Comparison of ENCODE assay signal across 11 cellular contexts in genomic region chr10:91201213-91201996, GRCh38. TPM values are rescaled to one million over a fixed set of nuclear protein-coding genes. Genes with fewer than 3 reads are reported as not detected.
DNase-seq lines count a peak whose midpoint lies in the region; ATAC-seq and TF ChIP-seq lines count a peak whose summit lies in the region.
"Had no signal": no experiment of that assay in that cellular context is flagged by ENCODE, and none has a peak within 500 bp of the region (broad histone marks: within the 10 kb centered on the region; RNA-seq: fewer than 3 reads in every experiment).

No MANE protein-coding gene starts in this region.

- H3K27me3 Mint-ChIP-seq in chondrocyte (ENCODE audit: low read depth), result no peaks in the 10 kb centered on the region

- H3K36me3 ChIP-seq in Peyer's patch, result no peaks in the 10 kb centered on the region
- no peaks in the 10 kb centered on the region for H3K36me3 ChIP-seq in lower lobe of right lung
- H3K36me3 ChIP-seq: MG63, thyroid gland had no signal

- no peak for TF ChIP-seq POLR2A in Peyer's patch (IDR thresholded peaks at IDR 0.05)

- H3K4me3 ChIP-seq in Peyer's patch (no peak overlapping the region), lower lobe of right lung (no peak overlapping the region)
- H3K4me3 ChIP-seq: MG63, thyroid gland had no signal

- no peak overlapping the region for H3K4me3 Mint-ChIP-seq in chondrocyte (ENCODE audit: unreplicated experiment)
- H3K4me3 Mint-ChIP-seq: neural crest cell had no signal

- intact Hi-C loops in lower lobe of right lung (cut with DNase I), result no loop called here

- H3K27ac ChIP-seq in Peyer's patch (peak overlapping the region in 3 of 4 donors; percentile 32 to 77 (median 54)), lower lobe of right lung (peak overlapping the region; percentile 26)
- H3K27ac ChIP-seq: thyroid gland had no signal

- no peaks in the 10 kb centered on the region for H3K9me3 ChIP-seq in Peyer's patch
- H3K9me3 ChIP-seq in lower lobe of right lung, result no peaks in the 10 kb centered on the region
- H3K9me3 ChIP-seq: MG63, thyroid gland had no signal

- ATAC-seq in GM18498 (IDR thresholded peaks at IDR 0.05; ENCODE audit: unreplicated experiment) (peak; percentile 49), GM21737 (IDR thresholded peaks at IDR 0.05; ENCODE audit: unreplicated experiment) (peak; percentile 51), lower lobe of right lung (no peak)

- DNase-seq in Peyer's patch (peak in 2 of 3 donors; percentile 69 to 72), lower lobe of right lung (no peak), NCI-H1436 (lab: John Stamatoyannopoulos, UW) (no peak), NCI-H1048 (lab: John Stamatoyannopoulos, UW) (no peak), NCI-H1694 (lab: John Stamatoyannopoulos, UW) (no peak), chondrocyte (ENCODE audit: low spot score) (no peak)
- DNase-seq: MG63, thyroid gland had no signal

- no peaks in the 10 kb centered on the region for H3K9me3 Mint-ChIP-seq in chondrocyte (ENCODE audit: low read depth)
- H3K9me3 Mint-ChIP-seq: neural crest cell had no signal

- no peaks in the 10 kb centered on the region for H3K36me3 Mint-ChIP-seq in chondrocyte (ENCODE audit: low read depth)

- H3K4me1 ChIP-seq in Peyer's patch (peaks cover 0 to 34% (median 17%) of the 10 kb centered on the region in 4 donors), lower lobe of right lung (peaks cover 38% of the 10 kb centered on the region)

- TF ChIP-seq CTCF in Peyer's patch (IDR thresholded peaks at IDR 0.05), result no peak
- no peak for TF ChIP-seq CTCF in lower lobe of right lung (IDR thresholded peaks at IDR 0.05)
- TF ChIP-seq CTCF in chondrocyte (IDR thresholded peaks at IDR 0.05), result no peak

- H3K27me3 ChIP-seq in Peyer's patch, result no peaks in the 10 kb centered on the region
- H3K27me3 ChIP-seq in lower lobe of right lung (ENCODE audit: low read depth), result no peaks in the 10 kb centered on the region
- H3K27me3 ChIP-seq: MG63, thyroid gland had no signal

- no peak overlapping the region for H3K27ac Mint-ChIP-seq in chondrocyte (ENCODE audit: unreplicated experiment)

- H3K4me1 Mint-ChIP-seq in chondrocyte (ENCODE audit: low read depth), result peaks cover 24% of the 10 kb centered on the region

RNA-seq across cellular contexts. Expression of gene PCGF5, which starts 19.1 kb away (rescaled TPM):
- total RNA-seq in Peyer's patch (10 to 100 TPM; 45.4 to 68.1 (median 49.8) TPM), lower lobe of right lung (47.6 TPM), chondrocyte (22.9 to 36.9 TPM (median 35.0 TPM) in 3 replicates)

Comparison
In these comparisons a context has a peak if more than half of its experiments do, and no peak if none do; other contexts are left out.
1. ATAC-seq: peak in GM18498 (single experiment) and GM21737 (single experiment); none in lower lobe of right lung (0 of 2).
2. DNase-seq: peak in Peyer's patch (2 of 3); none in lower lobe of right lung (single experiment), NCI-H1436 (single experiment), NCI-H1048 (single experiment), NCI-H1694 (single experiment) and chondrocyte (single experiment).